Comparison of ENCODE assay signal across 17 cellular contexts in the genomic region with DNA sequence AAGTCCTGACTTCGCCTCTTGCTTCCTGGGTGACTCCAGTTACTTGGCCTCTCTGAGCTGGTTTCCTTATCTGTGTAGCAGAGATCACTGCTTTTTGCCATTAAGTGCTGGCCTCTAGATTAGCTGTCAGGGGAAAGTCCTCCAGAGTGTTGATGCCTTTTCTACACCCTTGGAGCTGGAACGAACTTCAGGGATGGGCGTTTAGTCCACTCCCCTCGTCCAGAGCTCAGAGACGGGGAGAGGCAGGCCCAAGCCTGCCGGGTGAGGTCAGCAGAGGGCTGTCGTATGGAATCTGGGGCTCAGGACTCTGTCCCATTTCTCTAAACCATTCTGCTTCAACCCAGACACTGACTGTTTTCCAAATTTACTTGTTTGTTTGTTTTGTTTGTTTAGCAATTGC.
DNase-seq lines count a peak whose midpoint lies in the region; ATAC-seq, FAIRE-seq and TF ChIP-seq lines count a peak whose summit lies in the region.
"Had no signal": no experiment of that assay in that cellular context is flagged by ENCODE, and none has a peak within 500 bp of the region (broad histone marks: within the 10 kb centered on the region; RNA-seq: fewer than 3 reads in every experiment).

No MANE protein-coding gene starts in this region.

- ATAC-seq in activated naive CD8-positive, alpha-beta T cell treated with anti-CD3 and anti-CD28 coated beads, Interleukin-2, amount 50 U/mL, for 24 hours, result no peak
- ATAC-seq: psoas muscle had no signal

- TF ChIP-seq CTCF in RWPE1 (conservative IDR thresholded peaks at IDR 0.05; ENCODE audit: low read depth), result no peak
- TF ChIP-seq CTCF in keratinocyte (optimal IDR thresholded peaks at IDR 0.05 in 1 of 3, IDR thresholded peaks at IDR 0.05 in 1 of 3, conservative IDR thresholded peaks at IDR 0.05 in 1 of 3; ENCODE audit: extremely low read depth in 1 of 3, insufficient read depth in 2 of 3, low read length in 3 of 3), result peak in 1 of 3 experiments; percentile 17
- no peak for TF ChIP-seq CTCF in stomach (IDR thresholded peaks at IDR 0.05)
- TF ChIP-seq CTCF in sigmoid colon (IDR thresholded peaks at IDR 0.05), result no peak

- intact Hi-C loops in stomach (cut with DNase I; ENCODE audit: low total_unique reads) (no loop called here), sigmoid colon (cut with DNase I) (no loop called here)

- no peaks in the 10 kb centered on the region for H3K27me3 Mint-ChIP-seq in activated naive CD8-positive, alpha-beta T cell treated with anti-CD3 and anti-CD28 coated beads, Interleukin-2, amount 50 U/mL, for 24 hours

- H3K9me3 Mint-ChIP-seq in activated naive CD8-positive, alpha-beta T cell treated with anti-CD3 and anti-CD28 coated beads, Interleukin-2, amount 50 U/mL, for 24 hours, result no peaks in the 10 kb centered on the region

- H4K20me1 ChIP-seq in keratinocyte (ENCODE audit: control insufficient read depth, extremely low read depth, insufficient read depth, low read length), result no peaks in the 10 kb centered on the region

- TF ChIP-seq POLR2A in stomach (IDR thresholded peaks at IDR 0.05) (no peak), sigmoid colon (IDR thresholded peaks at IDR 0.05) (no peak)

- peak overlapping the region; percentile 31 for H3K4me2 ChIP-seq in keratinocyte (ENCODE audit: control insufficient read depth, extremely low read depth, insufficient read depth, low read depth, low read length)

- no peak overlapping the region for H2AFZ ChIP-seq in keratinocyte (ENCODE audit: control insufficient read depth, low read length)

- POLR2A ChIA-PET in RWPE1 (lab: Yijun Ruan, JAX; ENCODE audit: low non-redundant PET), result no interaction called here

- DNase-seq in RWPE1 (ENCODE audit: low spot score) (peak; percentile 33), keratinocyte (ENCODE audit: low read depth, low spot score) (no peak), stomach (no peak), sigmoid colon (no peak), iPS-NIHi11 (ENCODE audit: low spot score) (no peak), RPMI8226 (no peak)
- no peak for DNase-seq in activated naive CD8-positive, alpha-beta T cell treated with anti-CD3 and anti-CD28 coated beads, Interleukin-2, amount 50 U/mL, for 24 hours
- DNase-seq: activated CD4-positive, alpha-beta T cell treated with anti-CD3 and anti-CD28 coated beads, Interleukin-2, amount 50 U/mL, for 4 hours; DMS79 treated with DMSO at 0.1 percent for 48 hours; NCI-H2029 treated with DMSO at 0.1 percent for 48 hours; NCI-H82; psoas muscle; SHP77 treated with DMSO at 0.1 percent for 48 hours; trophoblast cell had no signal

- peaks cover 0 to 19% of the 10 kb centered on the region in 2 donors for H3K36me3 ChIP-seq in duodenal mucosa (ENCODE audit: control insufficient read depth in 1 of 2, insufficient read depth in 2 of 2, low read length in 2 of 2)
- H3K36me3 ChIP-seq in keratinocyte (ENCODE audit: control insufficient read depth in 2 of 2, extremely low read depth in 1 of 2, insufficient read depth in 2 of 2, low read length in 2 of 2), result peaks cover 18 to 27% of the 10 kb centered on the region in 2 experiments
- peaks cover 0 to 24% (median 7%) of the 10 kb centered on the region in 4 donors for H3K36me3 ChIP-seq in stomach
- no peaks in the 10 kb centered on the region for H3K36me3 ChIP-seq in sigmoid colon

- H3K4me1 Mint-ChIP-seq in activated naive CD8-positive, alpha-beta T cell treated with anti-CD3 and anti-CD28 coated beads, Interleukin-2, amount 50 U/mL, for 24 hours, result peaks cover 10% of the 10 kb centered on the region
- H3K4me1 Mint-ChIP-seq: B cell had no signal

- H3K9ac ChIP-seq in duodenal mucosa (ENCODE audit: low read depth in 1 of 2, low read length in 2 of 2) (no peak overlapping the region), keratinocyte (ENCODE audit: control insufficient read depth, extremely low read depth, insufficient read depth, low read length) (peak overlapping the region; percentile 18)

- WGBS in stomach, 5 donors, result 57 to 73% (median 65%) methylated on average over 7 of the region's 7 CpGs
- 26 to 70% methylated on average over 7 of the region's 7 CpGs for WGBS in sigmoid colon, 2 donors

- peaks cover 2% of the 10 kb centered on the region for H3K79me2 ChIP-seq in keratinocyte (ENCODE audit: control insufficient read depth, insufficient read depth, low read length)

- no peak overlapping the region for H3K4me3 Mint-ChIP-seq in activated naive CD8-positive, alpha-beta T cell treated with anti-CD3 and anti-CD28 coated beads, Interleukin-2, amount 50 U/mL, for 24 hours
- H3K4me3 Mint-ChIP-seq: B cell had no signal

- H3K4me3 ChIP-seq in duodenal mucosa (ENCODE audit: low read depth in 1 of 2, low read length in 2 of 2) (no peak overlapping the region), keratinocyte (ENCODE audit: control insufficient read depth in 2 of 3, extremely low read depth in 1 of 3, insufficient read depth in 2 of 3, low read depth in 1 of 3, low read length in 3 of 3) (no peak overlapping the region), stomach (no peak overlapping the region), sigmoid colon (no peak overlapping the region)
- H3K4me3 ChIP-seq: psoas muscle had no signal

- H3K27me3 ChIP-seq in duodenal mucosa (ENCODE audit: control insufficient read depth in 1 of 2, insufficient read depth in 2 of 2, low read length in 2 of 2) (no peaks in the 10 kb centered on the region), keratinocyte (ENCODE audit: control insufficient read depth, extremely low read depth, insufficient read depth, low read length) (no peaks in the 10 kb centered on the region), stomach (no peaks in the 10 kb centered on the region), sigmoid colon (no peaks in the 10 kb centered on the region)

- CTCF ChIA-PET in RWPE1 (lab: Yijun Ruan, JAX), result interaction anchor here (0.9 to 1.0 kb wide), 2 partner anchors 33 to 88 kb away, joined by 3 read pairs; no protein-coding TSS in a partner anchor

- no peaks in the 10 kb centered on the region for H3K36me3 Mint-ChIP-seq in activated naive CD8-positive, alpha-beta T cell treated with anti-CD3 and anti-CD28 coated beads, Interleukin-2, amount 50 U/mL, for 24 hours (ENCODE audit: low read depth)

- peak; percentile 78 for FAIRE-seq in keratinocyte (lab: Jason Lieb, UNC)
- FAIRE-seq: endometrium had no signal

- no peaks in the 10 kb centered on the region for H3K9me3 ChIP-seq in duodenal mucosa (ENCODE audit: control insufficient read depth in 1 of 2, low read length in 2 of 2)
- no peaks in the 10 kb centered on the region for H3K9me3 ChIP-seq in keratinocyte (ENCODE audit: control insufficient read depth, low read depth, low read length)
- no peaks in the 10 kb centered on the region for H3K9me3 ChIP-seq in stomach
- H3K9me3 ChIP-seq in sigmoid colon, result no peaks in the 10 kb centered on the region
- H3K9me3 ChIP-seq: psoas muscle had no signal

- H3K9me1 ChIP-seq in keratinocyte (ENCODE audit: control insufficient read depth, extremely low read depth, insufficient read depth, low read length), result no peaks in the 10 kb centered on the region

- H3K27ac ChIP-seq in RWPE1, result peak overlapping the region; percentile 90
- peak overlapping the region; percentile 5 for H3K27ac ChIP-seq in duodenal mucosa (ENCODE audit: low read depth, low read length)
- H3K27ac ChIP-seq in keratinocyte (ENCODE audit: control insufficient read depth, insufficient read depth, low read length), result peak overlapping the region; percentile 50
- H3K27ac ChIP-seq in stomach, result peak overlapping the region in 3 of 5 donors; percentile 22 to 62 (median 40)
- H3K27ac ChIP-seq in sigmoid colon, result no peak overlapping the region
- H3K27ac ChIP-seq: psoas muscle had no signal

- H3K4me1 ChIP-seq in duodenal mucosa (ENCODE audit: control insufficient read depth in 1 of 2, insufficient read depth in 2 of 2, low read length in 2 of 2) (peaks cover 10 to 19% of the 10 kb centered on the region in 2 donors), keratinocyte (ENCODE audit: control insufficient read depth, extremely low read depth, insufficient read depth, low read length) (peaks cover 25% of the 10 kb centered on the region), stomach (peaks cover 0 to 27% (median 13%) of the 10 kb centered on the region in 4 donors), sigmoid colon (no peaks in the 10 kb centered on the region)

- TF ChIP-seq EP300 in stomach (IDR thresholded peaks at IDR 0.05) (no peak), sigmoid colon (IDR thresholded peaks at IDR 0.05) (no peak)

- dilution Hi-C loops in keratinocyte (cut with MboI; ENCODE audit: extremely low pct_ligation_motif_present, low sequenced_read_pairs), result no loop called here

- H3K27ac Mint-ChIP-seq in activated naive CD8-positive, alpha-beta T cell treated with anti-CD3 and anti-CD28 coated beads, Interleukin-2, amount 50 U/mL, for 24 hours, result no peak overlapping the region
- H3K27ac Mint-ChIP-seq: B cell had no signal

Comparison
In these comparisons a context has a peak if more than half of its experiments do, and no peak if none do; other contexts are left out.
1. H3K27ac ChIP-seq: peak in RWPE1 (single experiment), duodenal mucosa (single experiment), keratinocyte (single experiment) and stomach (3 of 5); none in sigmoid colon (0 of 4).